ENCODE assay signal across 8 cellular contexts in the genomic region with DNA sequence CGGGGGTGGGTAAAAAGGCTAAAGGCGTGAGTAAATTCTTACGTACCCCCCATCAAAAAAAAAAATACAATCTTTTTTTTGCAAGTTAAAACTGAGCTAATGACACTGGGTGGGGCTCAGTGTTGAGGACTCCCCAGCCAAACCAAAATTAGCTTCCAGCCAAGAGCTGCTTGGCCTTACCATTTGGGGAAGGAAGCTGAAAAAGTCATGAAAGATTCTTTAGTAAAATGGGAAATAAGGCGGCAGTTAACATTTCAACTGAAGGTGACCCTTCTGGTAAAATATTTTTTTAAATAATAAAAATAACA. TPM values are rescaled to one million over a fixed set of nuclear protein-coding genes. Genes with fewer than 3 reads are reported as not detected.
DNase-seq lines count a peak whose midpoint lies in the region; ATAC-seq and TF ChIP-seq lines count a peak whose summit lies in the region.

No MANE protein-coding gene starts in this region.

- H3K9me2 ChIP-seq in GM23338 (ENCODE audit: insufficient read depth): no peaks in the 10 kb centered on the region

- peaks cover 32% of the 10 kb centered on the region for H3K27me3 Mint-ChIP-seq in GM23338 (ENCODE audit: insufficient read depth, low read depth, poor library complexity)

- peak overlapping the region; percentile 78; the same call in 1 of the 2 replicates for H3K4me2 ChIP-seq in GM23338

- H3K36me3 ChIP-seq in GM23338 (ENCODE audit: insufficient read depth): 0 out of 2 replicates have a peak, but pooled peaks cover 8% of the 10 kb centered on the region

- H2AFZ ChIP-seq in GM23338: no peak overlapping the region

- ATAC-seq in GM23338 (no peak), HG02884 (IDR thresholded peaks at IDR 0.05; ENCODE audit: unreplicated experiment) (no peak)

- H3K4me1 Mint-ChIP-seq in GM23338: peaks cover 97% of the 10 kb centered on the region

- peaks cover 21% of the 10 kb centered on the region; the same call in 1 of the 2 replicates for H3F3A ChIP-seq in GM23338 (replicated peaks; ENCODE audit: low read depth)

- DNase-seq in GM23338 (ENCODE audit: low spot score) (no peak), SKM-1 (lab: John Stamatoyannopoulos, UW; ENCODE audit: unreplicated experiment) (peak; percentile 79), fibroblast of pulmonary artery (ENCODE audit: low read depth) (no peak), DMS53 (lab: John Stamatoyannopoulos, UW) (no peak), NCI-H2029 treated with DMSO at 0.1 percent for 48 hours (lab: John Stamatoyannopoulos, UW) (no peak)
- no peak for DNase-seq in stimulated activated CD4-positive, alpha-beta T cell treated with anti-CD3 and anti-CD28 coated beads, Interleukin-4, amount 100 ng/mL, for 4 hours

- peaks cover 48% of the 10 kb centered on the region for H4K20me1 ChIP-seq in GM23338 (replicated peaks; ENCODE audit: insufficient read depth)

- peaks cover 44% of the 10 kb centered on the region for H3K36me3 Mint-ChIP-seq in GM23338 (ENCODE audit: low read depth)

- peaks cover 100% of the 10 kb centered on the region for H3K79me2 ChIP-seq in GM23338 (replicated peaks; ENCODE audit: insufficient read depth)

- no peak overlapping the region for H3K4me3 Mint-ChIP-seq in GM23338

- no peaks in the 10 kb centered on the region for H3K9me3 Mint-ChIP-seq in GM23338

- TF ChIP-seq CTCF in GM23338 (conservative IDR thresholded peaks at IDR 0.05; ENCODE audit: low read depth in 2 of 2): no peak
- TF ChIP-seq CTCF in fibroblast of pulmonary artery (IDR thresholded peaks at IDR 0.05; ENCODE audit: low read length, missing control alignments): no peak

- no peaks in the 10 kb centered on the region for H3K27me3 ChIP-seq in GM23338 (ENCODE audit: insufficient read depth)

- H3K4me3 ChIP-seq in GM23338 (no peak overlapping the region), fibroblast of pulmonary artery (replicated peaks; ENCODE audit: low read depth, low read length) (peak overlapping the region; percentile 7), skin epidermis (no peak overlapping the region)

- H3K27ac Mint-ChIP-seq in GM23338: peak overlapping the region; percentile 59; the same call in 1 of the 2 replicates

- H3K4me1 ChIP-seq in GM23338 (ENCODE audit: insufficient read depth): peaks cover 89% of the 10 kb centered on the region

- H3K27ac ChIP-seq in GM23338 (ENCODE audit: low read depth) (peak overlapping the region; percentile 80), skin epidermis (peak overlapping the region in 15 of 21 experiments; percentile 18 to 81 (median 64))

TF ChIP-seq in GM23338, 12 proteins besides CTCF, POLR2A, EP300 and RAD21 (continues in another document):
- TF ChIP-seq POLR2AphosphoS5 (IDR thresholded peaks at IDR 0.05; ENCODE audit: low read depth): no peak
- TF ChIP-seq, protein P1, sequence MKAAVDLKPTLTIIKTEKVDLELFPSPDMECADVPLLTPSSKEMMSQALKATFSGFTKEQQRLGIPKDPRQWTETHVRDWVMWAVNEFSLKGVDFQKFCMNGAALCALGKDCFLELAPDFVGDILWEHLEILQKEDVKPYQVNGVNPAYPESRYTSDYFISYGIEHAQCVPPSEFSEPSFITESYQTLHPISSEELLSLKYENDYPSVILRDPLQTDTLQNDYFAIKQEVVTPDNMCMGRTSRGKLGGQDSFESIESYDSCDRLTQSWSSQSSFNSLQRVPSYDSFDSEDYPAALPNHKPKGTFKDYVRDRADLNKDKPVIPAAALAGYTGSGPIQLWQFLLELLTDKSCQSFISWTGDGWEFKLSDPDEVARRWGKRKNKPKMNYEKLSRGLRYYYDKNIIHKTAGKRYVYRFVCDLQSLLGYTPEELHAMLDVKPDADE (IDR thresholded peaks at IDR 0.05): no peak
- TF ChIP-seq ZNF331 (CRISPR knock-in tag; IDR thresholded peaks at IDR 0.05; ENCODE audit: low read depth): no peak
- TF ChIP-seq, protein P2, sequence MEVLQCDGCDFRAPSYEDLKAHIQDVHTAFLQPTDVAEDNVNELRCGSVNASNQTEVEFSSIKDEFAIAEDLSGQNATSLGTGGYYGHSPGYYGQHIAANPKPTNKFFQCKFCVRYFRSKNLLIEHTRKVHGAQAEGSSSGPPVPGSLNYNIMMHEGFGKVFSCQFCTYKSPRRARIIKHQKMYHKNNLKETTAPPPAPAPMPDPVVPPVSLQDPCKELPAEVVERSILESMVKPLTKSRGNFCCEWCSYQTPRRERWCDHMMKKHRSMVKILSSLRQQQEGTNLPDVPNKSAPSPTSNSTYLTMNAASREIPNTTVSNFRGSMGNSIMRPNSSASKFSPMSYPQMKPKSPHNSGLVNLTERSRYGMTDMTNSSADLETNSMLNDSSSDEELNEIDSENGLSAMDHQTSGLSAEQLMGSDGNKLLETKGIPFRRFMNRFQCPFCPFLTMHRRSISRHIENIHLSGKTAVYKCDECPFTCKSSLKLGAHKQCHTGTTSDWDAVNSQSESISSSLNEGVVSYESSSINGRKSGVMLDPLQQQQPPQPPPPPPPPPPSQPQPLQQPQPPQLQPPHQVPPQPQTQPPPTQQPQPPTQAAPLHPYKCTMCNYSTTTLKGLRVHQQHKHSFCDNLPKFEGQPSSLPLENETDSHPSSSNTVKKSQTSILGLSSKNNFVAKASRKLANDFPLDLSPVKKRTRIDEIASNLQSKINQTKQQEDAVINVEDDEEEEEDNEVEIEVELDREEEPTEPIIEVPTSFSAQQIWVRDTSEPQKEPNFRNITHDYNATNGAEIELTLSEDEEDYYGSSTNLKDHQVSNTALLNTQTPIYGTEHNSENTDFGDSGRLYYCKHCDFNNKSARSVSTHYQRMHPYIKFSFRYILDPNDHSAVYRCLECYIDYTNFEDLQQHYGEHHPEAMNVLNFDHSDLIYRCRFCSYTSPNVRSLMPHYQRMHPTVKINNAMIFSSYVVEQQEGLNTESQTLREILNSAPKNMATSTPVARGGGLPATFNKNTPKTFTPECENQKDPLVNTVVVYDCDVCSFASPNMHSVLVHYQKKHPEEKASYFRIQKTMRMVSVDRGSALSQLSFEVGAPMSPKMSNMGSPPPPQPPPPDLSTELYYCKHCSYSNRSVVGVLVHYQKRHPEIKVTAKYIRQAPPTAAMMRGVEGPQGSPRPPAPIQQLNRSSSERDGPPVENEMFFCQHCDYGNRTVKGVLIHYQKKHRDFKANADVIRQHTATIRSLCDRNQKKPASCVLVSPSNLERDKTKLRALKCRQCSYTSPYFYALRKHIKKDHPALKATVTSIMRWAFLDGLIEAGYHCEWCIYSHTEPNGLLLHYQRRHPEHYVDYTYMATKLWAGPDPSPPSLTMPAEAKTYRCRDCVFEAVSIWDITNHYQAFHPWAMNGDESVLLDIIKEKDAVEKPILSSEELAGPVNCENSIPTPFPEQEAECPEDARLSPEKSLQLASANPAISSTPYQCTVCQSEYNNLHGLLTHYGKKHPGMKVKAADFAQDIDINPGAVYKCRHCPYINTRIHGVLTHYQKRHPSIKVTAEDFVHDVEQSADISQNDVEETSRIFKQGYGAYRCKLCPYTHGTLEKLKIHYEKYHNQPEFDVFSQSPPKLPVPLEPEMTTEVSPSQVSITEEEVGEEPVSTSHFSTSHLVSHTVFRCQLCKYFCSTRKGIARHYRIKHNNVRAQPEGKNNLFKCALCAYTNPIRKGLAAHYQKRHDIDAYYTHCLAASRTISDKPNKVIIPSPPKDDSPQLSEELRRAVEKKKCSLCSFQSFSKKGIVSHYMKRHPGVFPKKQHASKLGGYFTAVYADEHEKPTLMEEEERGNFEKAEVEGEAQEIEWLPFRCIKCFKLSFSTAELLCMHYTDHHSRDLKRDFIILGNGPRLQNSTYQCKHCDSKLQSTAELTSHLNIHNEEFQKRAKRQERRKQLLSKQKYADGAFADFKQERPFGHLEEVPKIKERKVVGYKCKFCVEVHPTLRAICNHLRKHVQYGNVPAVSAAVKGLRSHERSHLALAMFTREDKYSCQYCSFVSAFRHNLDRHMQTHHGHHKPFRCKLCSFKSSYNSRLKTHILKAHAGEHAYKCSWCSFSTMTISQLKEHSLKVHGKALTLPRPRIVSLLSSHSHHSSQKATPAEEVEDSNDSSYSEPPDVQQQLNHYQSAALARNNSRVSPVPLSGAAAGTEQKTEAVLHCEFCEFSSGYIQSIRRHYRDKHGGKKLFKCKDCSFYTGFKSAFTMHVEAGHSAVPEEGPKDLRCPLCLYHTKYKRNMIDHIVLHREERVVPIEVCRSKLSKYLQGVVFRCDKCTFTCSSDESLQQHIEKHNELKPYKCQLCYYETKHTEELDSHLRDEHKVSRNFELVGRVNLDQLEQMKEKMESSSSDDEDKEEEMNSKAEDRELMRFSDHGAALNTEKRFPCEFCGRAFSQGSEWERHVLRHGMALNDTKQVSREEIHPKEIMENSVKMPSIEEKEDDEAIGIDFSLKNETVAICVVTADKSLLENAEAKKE (CRISPR knock-in tag; IDR thresholded peaks at IDR 0.05): no peak
- no peak for TF ChIP-seq EZH2 (IDR thresholded peaks at IDR 0.05; ENCODE audit: low read depth, unreplicated experiment)
- TF ChIP-seq CREB1 (CRISPR knock-in tag; IDR thresholded peaks at IDR 0.05; ENCODE audit: low read depth): no peak
- TF ChIP-seq ZNF114 (CRISPR knock-in tag; IDR thresholded peaks at IDR 0.05): no peak
- no peak for TF ChIP-seq STAT1 (IDR thresholded peaks at IDR 0.05; ENCODE audit: unreplicated experiment)
- no peak for TF ChIP-seq NANOG (IDR thresholded peaks at IDR 0.05; ENCODE audit: borderline replicate concordance)
- no peak for TF ChIP-seq JUNB (IDR thresholded peaks at IDR 0.05; ENCODE audit: unreplicated experiment)

RNA-seq across cellular contexts. Expression of a gene that starts 16.4 kb away (rescaled TPM):
- total RNA-seq in GM23338 (2014; rRNA removed; shearing (Covaris generic)): 28.8 and 29.8 TPM in 2 replicates
- polyA plus RNA-seq in GM23338 (2016; fragmentation: Nextera tagmentation; extraction: Ambion mirVana): 11.8 and 12.0 TPM in 2 replicates
